Comparison of ENCODE assay signal across 9 cellular contexts in the genomic region with DNA sequence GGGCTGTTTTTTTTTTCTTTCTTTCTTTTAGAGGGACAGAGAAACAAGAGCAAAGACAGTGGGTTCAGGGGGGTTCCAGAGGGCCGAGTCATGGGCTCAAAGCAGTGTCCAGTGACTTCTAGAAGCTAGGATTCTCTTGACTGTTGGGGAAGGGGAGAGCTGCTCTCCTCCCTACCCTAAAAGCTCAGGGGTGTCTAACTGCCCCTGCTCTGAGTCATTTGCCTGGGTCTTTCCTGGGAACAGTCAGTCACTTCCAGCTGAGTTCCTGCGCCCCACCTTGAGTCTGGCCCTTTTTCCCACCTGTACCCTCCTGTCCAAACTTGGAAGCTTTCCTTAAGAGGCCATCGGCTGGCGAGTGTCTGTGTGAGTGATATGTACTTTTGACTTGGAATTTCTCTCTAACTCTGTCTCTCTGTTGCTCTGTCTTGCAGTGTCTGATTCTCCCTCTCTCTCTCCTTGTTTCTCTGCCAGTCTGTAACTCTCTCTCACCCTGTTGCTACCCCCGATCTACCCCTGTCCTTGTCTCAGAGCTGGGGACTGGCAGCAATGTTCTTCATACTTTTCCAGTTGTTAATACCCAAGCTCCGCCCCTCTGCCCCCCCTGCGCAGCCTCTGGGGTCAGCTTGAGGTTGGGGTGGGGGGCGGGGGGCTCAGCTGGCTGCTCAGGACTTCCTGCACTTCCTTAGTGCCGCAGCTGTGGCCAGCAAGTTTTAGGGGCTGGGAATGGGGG. TPM values are rescaled to one million over a fixed set of nuclear protein-coding genes. Genes with fewer than 3 reads are reported as not detected.
DNase-seq lines count a peak whose midpoint lies in the region; ATAC-seq, FAIRE-seq and TF ChIP-seq lines count a peak whose summit lies in the region.
"Had no signal": no experiment of that assay in that cellular context is flagged by ENCODE, and none has a peak within 500 bp of the region (broad histone marks: within the 10 kb centered on the region; RNA-seq: fewer than 3 reads in every experiment).

No MANE protein-coding gene starts in this region.

- no peaks in the 10 kb centered on the region for H3K27me3 Mint-ChIP-seq in stimulated activated memory B cell treated with anti-CD40 and anti-IgM and Interleukin-4, amounts not matched to agents 10 μg/mL and 1 μg/mL and 100 μg/mL, for 72 hours

- no peaks in the 10 kb centered on the region for H3K9me1 ChIP-seq in keratinocyte (ENCODE audit: control insufficient read depth, extremely low read depth, insufficient read depth, low read length)

- H3K36me3 ChIP-seq in keratinocyte (ENCODE audit: control insufficient read depth in 2 of 2, extremely low read depth in 1 of 2, insufficient read depth in 2 of 2, low read length in 2 of 2) = no peaks in the 10 kb centered on the region

- no peaks in the 10 kb centered on the region for H3K9me3 ChIP-seq in keratinocyte (ENCODE audit: control insufficient read depth, low read depth, low read length)

- peaks cover 67% of the 10 kb centered on the region for H3K4me1 Mint-ChIP-seq in stimulated activated memory B cell treated with anti-CD40 and anti-IgM and Interleukin-4, amounts not matched to agents 10 μg/mL and 1 μg/mL and 100 μg/mL, for 72 hours

- no peak overlapping the region for H3K27ac ChIP-seq in keratinocyte (ENCODE audit: control insufficient read depth, insufficient read depth, low read length)

- H3K79me2 ChIP-seq in keratinocyte (ENCODE audit: control insufficient read depth, insufficient read depth, low read length) = no peaks in the 10 kb centered on the region

- no peak for ATAC-seq in stimulated activated memory B cell treated with anti-CD40 and anti-IgM and Interleukin-4, amounts not matched to agents 10 μg/mL and 1 μg/mL and 100 μg/mL, for 72 hours
- ATAC-seq in GM19467 (IDR thresholded peaks at IDR 0.05; ENCODE audit: unreplicated experiment) = no peak

- TF ChIP-seq CTCF in HFF-Myc (IDR thresholded peaks at IDR 0.05; ENCODE audit: low read depth, low read length, missing control alignments) (no peak), keratinocyte (optimal IDR thresholded peaks at IDR 0.05 in 1 of 3, IDR thresholded peaks at IDR 0.05 in 1 of 3, conservative IDR thresholded peaks at IDR 0.05 in 1 of 3; ENCODE audit: extremely low read depth in 1 of 3, insufficient read depth in 2 of 3, low read length in 3 of 3) (no peak)

- H3K4me3 ChIP-seq in HFF-Myc (replicated peaks; ENCODE audit: low read depth, low read length) (peak overlapping the region; percentile 88), keratinocyte (ENCODE audit: control insufficient read depth in 2 of 3, extremely low read depth in 1 of 3, insufficient read depth in 2 of 3, low read depth in 1 of 3, low read length in 3 of 3) (no peak overlapping the region)

- H2AFZ ChIP-seq in keratinocyte (ENCODE audit: control insufficient read depth, low read length) = peak overlapping the region; percentile 26

- DNase-seq in HFF-Myc (ENCODE audit: extremely low read depth, low read depth) = no peak
- peak; percentile 39 for DNase-seq in amniotic epithelial cell (ENCODE audit: low read depth)
- DNase-seq in keratinocyte (ENCODE audit: low read depth, low spot score) = no peak
- DNase-seq in activated CD4-positive, alpha-beta T cell treated with anti-CD3 and anti-CD28 coated beads, Interleukin-2, amount 50 U/mL, for 48 hours = no peak
- no peak for DNase-seq in HT-29 (ENCODE audit: low spot score)
- DNase-seq in T-helper 1 cell = no peak
- DNase-seq: stimulated activated CD4-positive, alpha-beta T cell treated with anti-CD3 and anti-CD28 coated beads, Interleukin-15, amount 100 ng/mL, for 24 hours had no signal

- peak overlapping the region; percentile 89 for H3K4me2 ChIP-seq in keratinocyte (ENCODE audit: control insufficient read depth, extremely low read depth, insufficient read depth, low read depth, low read length)

- dilution Hi-C loops in keratinocyte (cut with MboI; ENCODE audit: extremely low pct_ligation_motif_present, low sequenced_read_pairs) = no loop called here

- FAIRE-seq in keratinocyte (lab: Jason Lieb, UNC) = no peak

- H3K4me1 ChIP-seq in keratinocyte (ENCODE audit: control insufficient read depth, extremely low read depth, insufficient read depth, low read length) = peaks cover 50% of the 10 kb centered on the region

- H3K27me3 ChIP-seq in keratinocyte (ENCODE audit: control insufficient read depth, extremely low read depth, insufficient read depth, low read length) = peaks cover 12% of the 10 kb centered on the region

- no peak overlapping the region for H3K4me3 Mint-ChIP-seq in stimulated activated memory B cell treated with anti-CD40 and anti-IgM and Interleukin-4, amounts not matched to agents 10 μg/mL and 1 μg/mL and 100 μg/mL, for 72 hours

- H4K20me1 ChIP-seq in keratinocyte (ENCODE audit: control insufficient read depth, extremely low read depth, insufficient read depth, low read length) = no peaks in the 10 kb centered on the region

- peak overlapping the region; percentile 37 for H3K9ac ChIP-seq in keratinocyte (ENCODE audit: control insufficient read depth, extremely low read depth, insufficient read depth, low read length)

- no peaks in the 10 kb centered on the region for H3K36me3 Mint-ChIP-seq in stimulated activated memory B cell treated with anti-CD40 and anti-IgM and Interleukin-4, amounts not matched to agents 10 μg/mL and 1 μg/mL and 100 μg/mL, for 72 hours

- no peaks in the 10 kb centered on the region for H3K9me3 Mint-ChIP-seq in stimulated activated memory B cell treated with anti-CD40 and anti-IgM and Interleukin-4, amounts not matched to agents 10 μg/mL and 1 μg/mL and 100 μg/mL, for 72 hours

- peak overlapping the region; percentile 7 for H3K27ac Mint-ChIP-seq in stimulated activated memory B cell treated with anti-CD40 and anti-IgM and Interleukin-4, amounts not matched to agents 10 μg/mL and 1 μg/mL and 100 μg/mL, for 72 hours

RNA-seq across cellular contexts. Expression of a gene that starts 2.4 kb away (rescaled TPM):
- polyA plus RNA-seq in keratinocyte = 3.3 to 5.9 TPM (median 4.5 TPM) in 3 replicates
- 2.3 TPM for polyA plus RNA-seq in keratinocyte (2011; ENCODE audit: low read depth)
- polyA plus RNA-seq in keratinocyte (2011; cell fraction: cytosol; rRNA removed) = 2.5 and 4.4 TPM in 2 replicates
- polyA plus RNA-seq in keratinocyte (2011; cell fraction: nucleus; rRNA removed) = 5.2 and 5.8 TPM in 2 replicates
- 4.9 and 8.4 TPM in 2 replicates for polyA plus RNA-seq in keratinocyte (2012; ENCODE audit: low replicate concordance)
- 4.8 to 14.7 TPM (median 4.9 TPM) in 3 replicates for polyA minus RNA-seq in keratinocyte
- polyA minus RNA-seq in keratinocyte (2011; cell fraction: cytosol; rRNA and poly(A)+ RNA removed) = 5.6 TPM
- polyA minus RNA-seq in keratinocyte (2011; cell fraction: nucleus; rRNA and poly(A)+ RNA removed) = 2.4 and 3.2 TPM in 2 replicates
- 31.1 and 33.2 TPM in 2 replicates for total RNA-seq in HT-29 (2014; rRNA removed; shearing (Covaris generic))

RNA-seq across cellular contexts. Expression of a gene that starts 11.0 kb away (rescaled TPM):
- polyA plus RNA-seq in keratinocyte = 45.3 to 77.3 TPM (median 47.2 TPM) in 3 replicates
- 20.0 TPM for polyA plus RNA-seq in keratinocyte (2011; ENCODE audit: low read depth)
- 54.1 and 62.2 TPM in 2 replicates for polyA plus RNA-seq in keratinocyte (2011; cell fraction: cytosol; rRNA removed)
- 134 and 168 TPM in 2 replicates for polyA plus RNA-seq in keratinocyte (2011; cell fraction: nucleus; rRNA removed)
- polyA plus RNA-seq in keratinocyte (2012; ENCODE audit: low replicate concordance) = 30.8 and 51.5 TPM in 2 replicates
- 82.2 to 244 TPM (median 85.5 TPM) in 3 replicates for polyA minus RNA-seq in keratinocyte
- 97.8 TPM for polyA minus RNA-seq in keratinocyte (2011; cell fraction: cytosol; rRNA and poly(A)+ RNA removed)
- polyA minus RNA-seq in keratinocyte (2011; cell fraction: nucleus; rRNA and poly(A)+ RNA removed) = 89.3 and 107 TPM in 2 replicates
- 56.3 and 56.6 TPM in 2 replicates for total RNA-seq in HT-29 (2014; rRNA removed; shearing (Covaris generic))

RNA-seq across cellular contexts. Expression of a gene that starts 35.2 kb away (rescaled TPM):
- polyA plus RNA-seq in keratinocyte = 0.46 to 7.5 TPM (median 1.0 TPM) in 3 replicates
- 25.7 TPM for polyA plus RNA-seq in keratinocyte (2011; ENCODE audit: low read depth)
- 2.4 and 5.9 TPM in 2 replicates for polyA plus RNA-seq in keratinocyte (2011; cell fraction: cytosol; rRNA removed)
- 8.9 and 15.2 TPM in 2 replicates for polyA plus RNA-seq in keratinocyte (2011; cell fraction: nucleus; rRNA removed)
- polyA plus RNA-seq in keratinocyte (2012; ENCODE audit: low replicate concordance) = 12.2 and 71.1 TPM in 2 replicates
- polyA minus RNA-seq in keratinocyte = 2.1 to 31.5 TPM (median 3.6 TPM) in 3 replicates
- 7.7 TPM for polyA minus RNA-seq in keratinocyte (2011; cell fraction: cytosol; rRNA and poly(A)+ RNA removed)
- 5.7 and 10.2 TPM in 2 replicates for polyA minus RNA-seq in keratinocyte (2011; cell fraction: nucleus; rRNA and poly(A)+ RNA removed)
- total RNA-seq in HT-29 (2014; rRNA removed; shearing (Covaris generic)) = 22.6 and 25.7 TPM in 2 replicates

RNA-seq across cellular contexts. Expression of a gene that starts 50.0 kb away (rescaled TPM):
- 0.19 to 0.84 TPM (median 0.76 TPM) in 3 replicates for polyA plus RNA-seq in keratinocyte
- not detected for polyA plus RNA-seq in keratinocyte (2011; ENCODE audit: low read depth)
- 0.26 and 0.30 TPM in 2 replicates for polyA plus RNA-seq in keratinocyte (2011; cell fraction: cytosol; rRNA removed)
- 0.43 and 0.45 TPM in 2 replicates for polyA plus RNA-seq in keratinocyte (2011; cell fraction: nucleus; rRNA removed)
- polyA plus RNA-seq in keratinocyte (2012; ENCODE audit: low replicate concordance) = 0.66 TPM in 1 of 2 replicates, not detected in the other
- 0.19 to 0.72 TPM (median 0.40 TPM) in 3 replicates for polyA minus RNA-seq in keratinocyte
- polyA minus RNA-seq in keratinocyte (2011; cell fraction: cytosol; rRNA and poly(A)+ RNA removed) = not detected
- polyA minus RNA-seq in keratinocyte (2011; cell fraction: nucleus; rRNA and poly(A)+ RNA removed) = 0.53 TPM in 1 of 2 replicates, not detected in the other
- total RNA-seq in HT-29 (2014; rRNA removed; shearing (Covaris generic)) = not detected in 2 replicates

RNA-seq across cellular contexts. Expression of a gene that starts 56.6 kb away (rescaled TPM):
- 41.8 to 66.8 TPM (median 56.9 TPM) in 3 replicates for polyA plus RNA-seq in keratinocyte
- 54.9 TPM for polyA plus RNA-seq in keratinocyte (2011; ENCODE audit: low read depth)
- 31.4 and 53.5 TPM in 2 replicates for polyA plus RNA-seq in keratinocyte (2011; cell fraction: cytosol; rRNA removed)
- 106 and 140 TPM in 2 replicates for polyA plus RNA-seq in keratinocyte (2011; cell fraction: nucleus; rRNA removed)
- polyA plus RNA-seq in keratinocyte (2012; ENCODE audit: low replicate concordance) = 42.8 and 49.4 TPM in 2 replicates
- 9.9 to 38.5 TPM (median 27.3 TPM) in 3 replicates for polyA minus RNA-seq in keratinocyte
- 23.0 TPM for polyA minus RNA-seq in keratinocyte (2011; cell fraction: cytosol; rRNA and poly(A)+ RNA removed)
- polyA minus RNA-seq in keratinocyte (2011; cell fraction: nucleus; rRNA and poly(A)+ RNA removed) = 28.5 and 50.4 TPM in 2 replicates
- 44.1 and 47.1 TPM in 2 replicates for total RNA-seq in HT-29 (2014; rRNA removed; shearing (Covaris generic))
